In genomic region chr3:136838641-136839555, GRCh38 we compare ENCODE assay signal across 1 cellular context.
TF ChIP-seq lines count a peak whose summit lies in the region.

No MANE protein-coding gene starts in this region.

TF ChIP-seq in endothelial cell of umbilical vein, 7 proteins besides CTCF, POLR2A, EP300 and RAD21:
- TF ChIP-seq GATA2 (IDR thresholded peaks at IDR 0.05; ENCODE audit: insufficient read depth, insufficient read length, low read depth, low read length): peak; percentile 87
- no peak for TF ChIP-seq EZH2 (IDR thresholded peaks at IDR 0.05; ENCODE audit: borderline replicate concordance, low read depth, low read length, severe bottlenecking)
- TF ChIP-seq FOS (IDR thresholded peaks at IDR 0.05; ENCODE audit: borderline replicate concordance, insufficient read depth, low read length): peak; percentile 92
- TF ChIP-seq MAX (IDR thresholded peaks at IDR 0.05; ENCODE audit: insufficient read depth, insufficient read length): no peak
- no peak for TF ChIP-seq MYC (IDR thresholded peaks at IDR 0.05; ENCODE audit: low read depth, low read length)
- TF ChIP-seq POLR2AphosphoS5 (IDR thresholded peaks at IDR 0.05; ENCODE audit: insufficient read depth, low read depth, low read length): peak; percentile 25
- TF ChIP-seq JUN (IDR thresholded peaks at IDR 0.05; ENCODE audit: borderline replicate concordance, insufficient read depth, insufficient read length, low read depth): peak; percentile 67
